ENCODE assay signal across 29 cellular contexts in genomic region chr21:34082769-34083168, GRCh38. TPM values are rescaled to one million over a fixed set of nuclear protein-coding genes. Genes with fewer than 3 reads are reported as not detected.
DNase-seq lines count a peak whose midpoint lies in the region; ATAC-seq and TF ChIP-seq lines count a peak whose summit lies in the region.
"Had no signal": no experiment of that assay in that cellular context is flagged by ENCODE, and none has a peak within 500 bp of the region (broad histone marks: within the 10 kb centered on the region; RNA-seq: fewer than 3 reads in every experiment).

No MANE protein-coding gene starts in this region.

- no peak overlapping the region for H3K27ac ChIP-seq in CD4-positive, CD25-positive, alpha-beta regulatory T cell (ENCODE audit: insufficient read depth, low read length, poor library complexity, severe bottlenecking)
- H3K27ac ChIP-seq in hepatocyte (no peak overlapping the region), PC-9 (no peak overlapping the region)
- H3K27ac ChIP-seq: brain microvascular endothelial cell, gastroesophageal sphincter, HL-60, Peyer's patch, sigmoid colon had no signal

- H2AFZ ChIP-seq in hepatocyte (no peak overlapping the region), PC-9 (no peak overlapping the region)

- CTCF ChIA-PET in activated CD4-positive, alpha-beta T cell treated with anti-CD3 and anti-CD28 coated beads for 36 hours (lab: Charles Lee), result interaction anchor here (0.6 to 1.6 kb wide), 3 partner anchors 9 to 24 kb away, joined by 3 to 4 read pairs (median 3); partner anchors contain the start of genes MRPS6 and SLC5A3
- CTCF ChIA-PET in PC-9 (lab: Charles Lee), result no interaction called here

- no peak for DNase-seq in activated CD4-positive, alpha-beta T cell treated with anti-CD3 and anti-CD28 coated beads for 36 hours
- DNase-seq in activated CD4-positive, alpha-beta T cell treated with anti-CD3 and anti-CD28 coated beads, Interleukin-2, amount 50 U/mL, for 48 hours, result no peak
- no peak for DNase-seq in CD4-positive, CD25-positive, alpha-beta regulatory T cell
- no peak for DNase-seq in T-helper 17 cell
- DNase-seq in hepatocyte (ENCODE audit: low spot score), result no peak
- DNase-seq in PC-9, result no peak
- DNase-seq in NCI-H146 (lab: John Stamatoyannopoulos, UW), result no peak
- no peak for DNase-seq in NCI-H2107 (lab: John Stamatoyannopoulos, UW)
- DNase-seq: activated CD4-positive, CD25-positive, alpha-beta regulatory T cell treated with anti-CD3 and anti-CD28 coated beads, Interleukin-2, amount 50 U/mL, for 72 hours; activated effector memory CD4-positive, alpha-beta T cell treated with Interleukin-2 at 50 U/mL for 16 hours; brain microvascular endothelial cell; CD8-positive, alpha-beta T cell; EL; hippocampal formation; immature natural killer cell; left colon; NCI-H1105; NCI-H2029; NCI-H2227 treated with DMSO at 0.1 percent for 48 hours; NCI-H526 treated with DMSO at 0.1 percent for 48 hours; Peyer's patch; SIG-M5; sigmoid colon; stimulated activated CD4-positive, alpha-beta T cell treated with anti-CD3 and anti-CD28 coated beads, Interleukin-4, amount 100 ng/mL, for 24 hours had no signal

- no peak for ATAC-seq in activated CD4-positive, alpha-beta T cell treated with anti-CD3 and anti-CD28 coated beads for 36 hours
- no peak for ATAC-seq in CD4-positive, CD25-positive, alpha-beta regulatory T cell (ENCODE audit: low read depth in 2 of 2)
- no peak for ATAC-seq in T-helper 17 cell
- ATAC-seq: CD8-positive, alpha-beta T cell; gastroesophageal sphincter; left colon; stimulated activated memory B cell treated with anti-CD40 and anti-IgM and Interleukin-4, amounts not matched to agents 10 μg/mL and 1 μg/mL and 100 μg/mL, for 72 hours had no signal

- intact Hi-C loops in activated CD4-positive, alpha-beta T cell treated with anti-CD3 and anti-CD28 coated beads for 36 hours (cut with DNase I, micrococcal nuclease), result no loop called here
- intact Hi-C loops in PC-9 (cut with micrococcal nuclease; ENCODE audit: unreplicated experiment), result no loop called here

- peaks cover 52% of the 10 kb centered on the region for H4K20me1 ChIP-seq in hepatocyte (ENCODE audit: insufficient read depth, poor library complexity, severe bottlenecking)
- H4K20me1 ChIP-seq in PC-9 (ENCODE audit: insufficient read depth), result no peaks in the 10 kb centered on the region; the same call in 1 of the 2 replicates

- peaks cover 5% of the 10 kb centered on the region for H3K36me3 ChIP-seq in CD4-positive, CD25-positive, alpha-beta regulatory T cell (ENCODE audit: control insufficient read depth, insufficient read depth, low read length)
- H3K36me3 ChIP-seq in hepatocyte (replicated peaks; ENCODE audit: insufficient read depth, low read depth) (no peaks in the 10 kb centered on the region), PC-9 (ENCODE audit: low read depth) (peaks cover 3% of the 10 kb centered on the region; the same call in 1 of the 2 replicates)
- H3K36me3 ChIP-seq: brain microvascular endothelial cell, gastroesophageal sphincter, Peyer's patch, sigmoid colon had no signal

- POLR2A ChIA-PET in activated CD4-positive, alpha-beta T cell treated with anti-CD3 and anti-CD28 coated beads for 36 hours (lab: Charles Lee), result interaction anchor here (0.8 kb wide), 1 partner anchor 8 kb away, joined by 3 read pairs; no protein-coding TSS in a partner anchor
- POLR2A ChIA-PET in PC-9 (lab: Charles Lee; ENCODE audit: unreplicated experiment), result no interaction called here

- H3K9me3 ChIP-seq in CD4-positive, CD25-positive, alpha-beta regulatory T cell (ENCODE audit: control insufficient read depth in 2 of 2, low read length in 2 of 2), result no peaks in the 10 kb centered on the region
- H3K9me3 ChIP-seq in T-helper 17 cell (ENCODE audit: control insufficient read depth, low read length, poor library complexity, severe bottlenecking), result no peaks in the 10 kb centered on the region
- no peaks in the 10 kb centered on the region for H3K9me3 ChIP-seq in hepatocyte (ENCODE audit: low read depth)
- no peaks in the 10 kb centered on the region for H3K9me3 ChIP-seq in PC-9 (ENCODE audit: insufficient read depth, low read depth)
- H3K9me3 ChIP-seq: gastroesophageal sphincter, Peyer's patch, sigmoid colon had no signal

- no peaks in the 10 kb centered on the region for H3K27me3 ChIP-seq in CD4-positive, CD25-positive, alpha-beta regulatory T cell (ENCODE audit: control insufficient read depth, insufficient read depth, low read length)
- H3K27me3 ChIP-seq in hepatocyte (no peaks in the 10 kb centered on the region), PC-9 (ENCODE audit: insufficient read depth, low read depth) (no peaks in the 10 kb centered on the region)
- H3K27me3 ChIP-seq: brain microvascular endothelial cell, gastroesophageal sphincter, Peyer's patch, sigmoid colon had no signal

- no peak overlapping the region for H3K4me3 ChIP-seq in CD4-positive, CD25-positive, alpha-beta regulatory T cell (ENCODE audit: low read depth, low read length)
- H3K4me3 ChIP-seq in hepatocyte (no peak overlapping the region), PC-9 (no peak overlapping the region)
- H3K4me3 ChIP-seq: gastroesophageal sphincter, Peyer's patch, sigmoid colon had no signal

- H3K4me3 Mint-ChIP-seq in activated CD4-positive, alpha-beta T cell treated with anti-CD3 and anti-CD28 coated beads for 36 hours, result no peak overlapping the region
- H3K4me3 Mint-ChIP-seq in CD4-positive, CD25-positive, alpha-beta regulatory T cell, result peak overlapping the region in 3 of 4 donors; percentile 4 to 43 (median 10)
- no peak overlapping the region for H3K4me3 Mint-ChIP-seq in T-helper 17 cell
- H3K4me3 Mint-ChIP-seq: CD8-positive, alpha-beta T cell; immature natural killer cell; memory B cell; stimulated activated memory B cell treated with anti-CD40 and anti-IgM and Interleukin-4, amounts not matched to agents 10 μg/mL and 1 μg/mL and 100 μg/mL, for 72 hours had no signal

- H3K27me3 Mint-ChIP-seq in activated CD4-positive, alpha-beta T cell treated with anti-CD3 and anti-CD28 coated beads for 36 hours, result no peaks in the 10 kb centered on the region
- no peaks in the 10 kb centered on the region for H3K27me3 Mint-ChIP-seq in CD4-positive, CD25-positive, alpha-beta regulatory T cell
- H3K27me3 Mint-ChIP-seq in T-helper 17 cell, result no peaks in the 10 kb centered on the region
- H3K27me3 Mint-ChIP-seq: memory B cell; progenitor cell of endocrine pancreas; stimulated activated memory B cell treated with anti-CD40 and anti-IgM and Interleukin-4, amounts not matched to agents 10 μg/mL and 1 μg/mL and 100 μg/mL, for 72 hours had no signal

- BruUV-seq in PC-9 (replicated peaks; lab: Mats Ljungman, UMichigan), result no TSS peak

- H3K4me2 ChIP-seq in hepatocyte, result peak overlapping the region; percentile 6
- H3K4me2 ChIP-seq in PC-9, result no peak overlapping the region

- peaks cover 65% of the 10 kb centered on the region for H3K4me1 ChIP-seq in CD4-positive, CD25-positive, alpha-beta regulatory T cell (ENCODE audit: control insufficient read depth, insufficient read depth, low read length, poor library complexity, severe bottlenecking)
- H3K4me1 ChIP-seq in hepatocyte (ENCODE audit: insufficient read depth) (peaks cover 18% of the 10 kb centered on the region), PC-9 (replicated peaks; ENCODE audit: insufficient read depth) (peaks cover 15% of the 10 kb centered on the region)

- 71% methylated on average over 4 of the region's 4 CpGs for WGBS in hepatocyte (ENCODE audit: low lambda C conversion rate, missing lambda C conversion rate)

- H3K27ac Mint-ChIP-seq in activated CD4-positive, alpha-beta T cell treated with anti-CD3 and anti-CD28 coated beads for 36 hours, result peak overlapping the region; percentile 75
- peak overlapping the region in 1 of 3 donors; percentile 21 for H3K27ac Mint-ChIP-seq in CD4-positive, CD25-positive, alpha-beta regulatory T cell
- H3K27ac Mint-ChIP-seq in T-helper 17 cell, result peak overlapping the region; percentile 34
- H3K27ac Mint-ChIP-seq: CD8-positive, alpha-beta T cell; memory B cell; progenitor cell of endocrine pancreas; stimulated activated memory B cell treated with anti-CD40 and anti-IgM and Interleukin-4, amounts not matched to agents 10 μg/mL and 1 μg/mL and 100 μg/mL, for 72 hours had no signal

- H3K36me3 Mint-ChIP-seq in activated CD4-positive, alpha-beta T cell treated with anti-CD3 and anti-CD28 coated beads for 36 hours (ENCODE audit: low read depth), result peaks cover 64% of the 10 kb centered on the region
- H3K36me3 Mint-ChIP-seq in CD4-positive, CD25-positive, alpha-beta regulatory T cell, result peaks cover 15% of the 10 kb centered on the region
- H3K36me3 Mint-ChIP-seq in T-helper 17 cell (ENCODE audit: low read depth), result peaks cover 6% of the 10 kb centered on the region

- peaks cover 100% of the 10 kb centered on the region for H3K79me2 ChIP-seq in hepatocyte
- peaks cover 89% of the 10 kb centered on the region for H3K79me2 ChIP-seq in PC-9 (ENCODE audit: low read depth)

- H3K4me1 Mint-ChIP-seq in activated CD4-positive, alpha-beta T cell treated with anti-CD3 and anti-CD28 coated beads for 36 hours, result peaks cover 63% of the 10 kb centered on the region
- H3K4me1 Mint-ChIP-seq in CD4-positive, CD25-positive, alpha-beta regulatory T cell, result peaks cover 56 to 72% (median 66%) of the 10 kb centered on the region in 4 donors
- peaks cover 52% of the 10 kb centered on the region for H3K4me1 Mint-ChIP-seq in T-helper 17 cell

- H3K9me2 ChIP-seq in hepatocyte (replicated peaks; ENCODE audit: insufficient read depth) (no peaks in the 10 kb centered on the region), PC-9 (ENCODE audit: insufficient read depth) (no peaks in the 10 kb centered on the region)

- TF ChIP-seq CTCF in hepatocyte (IDR thresholded peaks at IDR 0.05; ENCODE audit: poor library complexity), result no peak
- no peak for TF ChIP-seq CTCF in PC-9 (conservative IDR thresholded peaks at IDR 0.05)

- H3F3A ChIP-seq in PC-9 (ENCODE audit: insufficient read depth, low read depth), result no peaks in the 10 kb centered on the region

- no peaks in the 10 kb centered on the region for H3K9me3 Mint-ChIP-seq in activated CD4-positive, alpha-beta T cell treated with anti-CD3 and anti-CD28 coated beads for 36 hours (ENCODE audit: low read depth)
- peaks cover 0 to 1% (median 0%) of the 10 kb centered on the region in 7 donors for H3K9me3 Mint-ChIP-seq in CD4-positive, CD25-positive, alpha-beta regulatory T cell
- H3K9me3 Mint-ChIP-seq: CD8-positive, alpha-beta T cell; immature natural killer cell; memory B cell; stimulated activated memory B cell treated with anti-CD40 and anti-IgM and Interleukin-4, amounts not matched to agents 10 μg/mL and 1 μg/mL and 100 μg/mL, for 72 hours had no signal

RNA-seq across cellular contexts. Expression of gene MRPS6, which starts 9.4 kb away (rescaled TPM):
- total RNA-seq in activated CD4-positive, alpha-beta T cell treated with anti-CD3 and anti-CD28 coated beads for 36 hours, result 100 to 1,000 TPM; 102 to 117 TPM
- total RNA-seq in CD4-positive, CD25-positive, alpha-beta regulatory T cell, result 34.9 TPM
- 100 to 1,000 TPM; 160 to 203 (median 187) TPM for polyA plus RNA-seq in CD4-positive, CD25-positive, alpha-beta regulatory T cell
- total RNA-seq in T-helper 17 cell (10 to 100 TPM; 21.0 to 26.5 TPM), hepatocyte (54.9 and 72.3 TPM in 2 replicates), PC-9 (2021) (40.4 and 41.0 TPM in 2 replicates)
- polyA plus RNA-seq in hepatocyte, result 188 and 201 TPM in 2 replicates

RNA-seq across cellular contexts. Expression of gene SLC5A3, which starts 9.4 kb away (rescaled TPM):
- total RNA-seq in activated CD4-positive, alpha-beta T cell treated with anti-CD3 and anti-CD28 coated beads for 36 hours, result 10 to 100 TPM; 18.2 to 22.9 TPM
- 13.7 TPM for total RNA-seq in CD4-positive, CD25-positive, alpha-beta regulatory T cell
- 1 to 10 TPM; 1.0 to 2.4 (median 1.9) TPM for polyA plus RNA-seq in CD4-positive, CD25-positive, alpha-beta regulatory T cell
- 1 to 10 TPM; 5.5 to 7.7 TPM for total RNA-seq in T-helper 17 cell
- 64.0 and 67.1 TPM in 2 replicates for total RNA-seq in hepatocyte
- 8.1 and 9.2 TPM in 2 replicates for polyA plus RNA-seq in hepatocyte
- total RNA-seq in PC-9 (2021), result 7.0 and 8.8 TPM in 2 replicates

Comparison
In these comparisons a context has a peak if more than half of its experiments do, and no peak if none do; other contexts are left out.
1. H3K4me3 Mint-ChIP-seq: peak in CD4-positive, CD25-positive, alpha-beta regulatory T cell (3 of 4); none in activated CD4-positive, alpha-beta T cell treated with anti-CD3 and anti-CD28 coated beads for 36 hours (single experiment) and T-helper 17 cell (single experiment).